Comparison of ENCODE assay signal across 8 cellular contexts in the genomic region with DNA sequence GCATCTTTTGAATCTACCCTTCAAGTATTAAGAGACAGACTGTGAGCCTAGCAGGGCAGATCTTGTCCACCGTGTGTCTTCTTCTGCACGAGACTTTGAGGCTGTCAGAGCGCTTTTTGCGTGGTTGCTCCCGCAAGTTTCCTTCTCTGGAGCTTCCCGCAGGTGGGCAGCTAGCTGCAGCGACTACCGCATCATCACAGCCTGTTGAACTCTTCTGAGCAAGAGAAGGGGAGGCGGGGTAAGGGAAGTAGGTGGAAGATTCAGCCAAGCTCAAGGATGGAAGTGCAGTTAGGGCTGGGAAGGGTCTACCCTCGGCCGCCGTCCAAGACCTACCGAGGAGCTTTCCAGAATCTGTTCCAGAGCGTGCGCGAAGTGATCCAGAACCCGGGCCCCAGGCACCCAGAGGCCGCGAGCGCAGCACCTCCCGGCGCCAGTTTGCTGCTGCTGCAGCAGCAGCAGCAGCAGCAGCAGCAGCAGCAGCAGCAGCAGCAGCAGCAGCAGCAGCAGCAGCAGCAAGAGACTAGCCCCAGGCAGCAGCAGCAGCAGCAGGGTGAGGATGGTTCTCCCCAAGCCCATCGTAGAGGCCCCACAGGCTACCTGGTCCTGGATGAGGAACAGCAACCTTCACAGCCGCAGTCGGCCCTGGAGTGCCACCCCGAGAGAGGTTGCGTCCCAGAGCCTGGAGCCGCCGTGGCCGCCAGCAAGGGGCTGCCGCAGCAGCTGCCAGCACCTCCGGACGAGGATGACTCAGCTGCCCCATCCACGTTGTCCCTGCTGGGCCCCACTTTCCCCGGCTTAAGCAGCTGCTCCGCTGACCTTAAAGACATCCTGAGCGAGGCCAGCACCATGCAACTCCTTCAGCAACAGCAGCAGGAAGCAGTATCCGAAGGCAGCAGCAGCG. TPM values are rescaled to one million over a fixed set of nuclear protein-coding genes. Genes with fewer than 3 reads are reported as not detected.
DNase-seq lines count a peak whose midpoint lies in the region; ATAC-seq and TF ChIP-seq lines count a peak whose summit lies in the region.

No MANE protein-coding gene starts in this region.

- peaks cover 0 to 5% (median 0%) of the 10 kb centered on the region in 3 donors for H3K9me3 Mint-ChIP-seq in T-cell

- intact Hi-C loops in Right ventricle myocardium superior (cut with DNase I) (no loop called here), prostate gland (cut with DNase I) (loop anchor here (10.0 kb wide), 4 partner anchors 60 to 600 kb away; no protein-coding TSS in a partner anchor)

- CTCF ChIA-PET in T-cell (lab: Charles Lee) (no interaction called here), HEK293T (lab: Yijun Ruan, JAX) (no interaction called here)

- no peaks in the 10 kb centered on the region for H3K9me3 ChIP-seq in prostate gland

- no peaks in the 10 kb centered on the region for H3K27me3 ChIP-seq in prostate gland (replicated peaks; ENCODE audit: insufficient read depth)

- H3K27me3 Mint-ChIP-seq in T-cell = peaks cover 28 to 41% of the 10 kb centered on the region in 2 donors

- peak overlapping the region; percentile 28 to 72 (median 49) for H3K4me3 Mint-ChIP-seq in T-cell

- no peak for ATAC-seq in T-cell (replicated peaks in 1 of 4)
- peak; percentile 32 for ATAC-seq in Right ventricle myocardium superior (ENCODE audit: poor library complexity)
- no peak for ATAC-seq in GM19455 (IDR thresholded peaks at IDR 0.05; ENCODE audit: unreplicated experiment)

- H3K4me3 ChIP-seq in prostate gland = peak overlapping the region; percentile 46 to 53

- H3K36me3 ChIP-seq in prostate gland = no peaks in the 10 kb centered on the region

- POLR2A ChIA-PET in T-cell (lab: Charles Lee) (no interaction called here), HEK293T (lab: Yijun Ruan, JAX) (no interaction called here)

- peak overlapping the region; percentile 71 to 83 for H3K27ac ChIP-seq in prostate gland

- H3K27ac Mint-ChIP-seq in T-cell = no peak overlapping the region

- no peaks in the 10 kb centered on the region for H3K4me1 ChIP-seq in prostate gland (replicated peaks)

- H3K4me1 Mint-ChIP-seq in T-cell = peaks cover 5 to 6% (median 6%) of the 10 kb centered on the region in 3 donors

- WGBS in prostate gland = 0% methylated on average over 18 of the region's 39 CpGs

- no peaks in the 10 kb centered on the region for H3K36me3 Mint-ChIP-seq in T-cell

- peak; percentile 68 for DNase-seq in ELF-1 (ENCODE audit: low read depth, low spot score)
- no peak for DNase-seq in T-cell
- peak; percentile 42 for DNase-seq in Right ventricle myocardium superior
- peak; percentile 5 for DNase-seq in prostate gland (ENCODE audit: low spot score)
- DNase-seq in HEK293T (ENCODE audit: extremely low spot score) = no peak
- DNase-seq in iPS-NIHi7 (ENCODE audit: extremely low spot score) = no peak
- no peak for DNase-seq in SW 1271 (lab: John Stamatoyannopoulos, UW)

- no peak for TF ChIP-seq POLR2A in prostate gland (IDR thresholded peaks at IDR 0.05)

- TF ChIP-seq CTCF in prostate gland (IDR thresholded peaks at IDR 0.05) = no peak

TF ChIP-seq in HEK293T, 16 proteins besides CTCF, POLR2A, EP300 and RAD21:
- TF ChIP-seq ARNT (IDR thresholded peaks at IDR 0.05) (no peak), L3MBTL2 (conservative IDR thresholded peaks at IDR 0.05) (no peak), CTBP1 (IDR thresholded peaks at IDR 0.05; ENCODE audit: borderline replicate concordance) (no peak), HDGF (IDR thresholded peaks at IDR 0.05; ENCODE audit: borderline replicate concordance) (no peak), BHLHE40 (IDR thresholded peaks at IDR 0.05; ENCODE audit: borderline replicate concordance) (no peak), SUZ12 (IDR thresholded peaks at IDR 0.05) (no peak), NFRKB (IDR thresholded peaks at IDR 0.05) (no peak), LEF1 (IDR thresholded peaks at IDR 0.05; ENCODE audit: borderline replicate concordance) (no peak), FOXM1 (IDR thresholded peaks at IDR 0.05; ENCODE audit: borderline replicate concordance) (no peak), FOXK2 (IDR thresholded peaks at IDR 0.05) (no peak), FOXA1 (IDR thresholded peaks at IDR 0.05) (no peak), ELF4 (IDR thresholded peaks at IDR 0.05) (no peak), ZNF384 (IDR thresholded peaks at IDR 0.05) (no peak), TARDBP (IDR thresholded peaks at IDR 0.05) (no peak), SP1 (IDR thresholded peaks at IDR 0.05) (no peak)
- TF ChIP-seq, protein P1, sequence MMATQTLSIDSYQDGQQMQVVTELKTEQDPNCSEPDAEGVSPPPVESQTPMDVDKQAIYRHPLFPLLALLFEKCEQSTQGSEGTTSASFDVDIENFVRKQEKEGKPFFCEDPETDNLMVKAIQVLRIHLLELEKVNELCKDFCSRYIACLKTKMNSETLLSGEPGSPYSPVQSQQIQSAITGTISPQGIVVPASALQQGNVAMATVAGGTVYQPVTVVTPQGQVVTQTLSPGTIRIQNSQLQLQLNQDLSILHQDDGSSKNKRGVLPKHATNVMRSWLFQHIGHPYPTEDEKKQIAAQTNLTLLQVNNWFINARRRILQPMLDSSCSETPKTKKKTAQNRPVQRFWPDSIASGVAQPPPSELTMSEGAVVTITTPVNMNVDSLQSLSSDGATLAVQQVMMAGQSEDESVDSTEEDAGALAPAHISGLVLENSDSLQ (IDR thresholded peaks at IDR 0.05) = no peak

RNA-seq across cellular contexts. Expression of a gene that starts 1.3 kb away (rescaled TPM):
- under 1 TPM; 0.14 to 0.40 (median 0.32) TPM for total RNA-seq in T-cell
- total RNA-seq in Right ventricle myocardium superior = 18.2 TPM
- total RNA-seq in prostate gland = 100 to 1,000 TPM in 1 of 2 donors, 10 to 100 TPM in 1; 77.4 to 119 TPM

Comparison
In these comparisons a context has a peak if more than half of its experiments do, and no peak if none do; other contexts are left out.
1. DNase-seq: peak in ELF-1 (single experiment), Right ventricle myocardium superior (single experiment) and prostate gland (single experiment); none in T-cell (0 of 34), HEK293T (single experiment), iPS-NIHi7 (single experiment) and SW 1271 (0 of 2).
2. RNA of a gene that starts 1.3 kb away (total RNA-seq): 77.4 to 119 TPM in prostate gland and 18.2 TPM in Right ventricle myocardium superior (single experiment); 0.14 to 0.40 TPM in T-cell; every median in the first group is over 10 times any median in the second.